In genomic region chrX:50003927-50004326, GRCh38 we compare ENCODE assay signal across 13 cellular contexts.
DNase-seq lines count a peak whose midpoint lies in the region; ATAC-seq and TF ChIP-seq lines count a peak whose summit lies in the region.
"Had no signal": no experiment of that assay in that cellular context is flagged by ENCODE, and none has a peak within 500 bp of the region (broad histone marks: within the 10 kb centered on the region; RNA-seq: fewer than 3 reads in every experiment).

No MANE protein-coding gene starts in this region.

- H2AFZ ChIP-seq in IMR-90 (replicated peaks; ENCODE audit: low read length, poor library complexity) (no peak overlapping the region), neuronal stem cell (ENCODE audit: low read length) (no peak overlapping the region)

- H2BK120ac ChIP-seq in IMR-90 (ENCODE audit: low read depth, low read length) (no peak overlapping the region), neuronal stem cell (ENCODE audit: low read depth, low read length) (no peak overlapping the region)

- WGBS in IMR-90 (ENCODE audit: extremely low coverage in 2 of 2, insufficient read length in 1 of 2), 2 experiments = no CpG with 5 or more reads among the region's 2 CpGs
- 71 to 87% (median 76%) methylated on average over 2 of the region's 2 CpGs for WGBS in adrenal gland, 4 donors
- WGBS in neuronal stem cell (ENCODE audit: extremely low coverage in 2 of 2, insufficient read length in 2 of 2, insufficient replicate concordance in 1 of 2), 2 donors = no CpG with 5 or more reads among the region's 2 CpGs

- ATAC-seq in IMR-90 (ENCODE audit: low read depth) (no peak), T-helper 17 cell (no peak)
- ATAC-seq: CD8-positive, alpha-beta T cell had no signal

- in situ Hi-C loops in IMR-90 (cut with MboI; ENCODE audit: low sequenced_read_pairs) = no loop called here

- H3K27ac Mint-ChIP-seq in Caco-2 (ENCODE audit: unreplicated experiment) = peak overlapping the region; percentile 10
- no peak overlapping the region for H3K27ac Mint-ChIP-seq in T-helper 17 cell
- H3K27ac Mint-ChIP-seq: B cell; CD8-positive, alpha-beta T cell; H9 had no signal

- no peak overlapping the region for H4K8ac ChIP-seq in IMR-90 (ENCODE audit: low read depth in 2 of 2, low read length in 2 of 2)
- no peak overlapping the region for H4K8ac ChIP-seq in neuronal stem cell (ENCODE audit: low read depth, low read length)

- no peak overlapping the region for H3K27ac ChIP-seq in IMR-90 (ENCODE audit: insufficient read depth, low read length)
- no peak overlapping the region for H3K27ac ChIP-seq in adrenal gland
- H3K27ac ChIP-seq in neuronal stem cell (replicated peaks; ENCODE audit: low read length) = no peak overlapping the region
- H3K27ac ChIP-seq: BLaER1 treated with 17β-estradiol and CSF1 and Interleukin-3, amounts not matched to agents 10 nM and 100 nM had no signal

- TF ChIP-seq RAD21 in IMR-90 (IDR thresholded peaks at IDR 0.05; ENCODE audit: low read length) = no peak

- no peak overlapping the region for H2AK5ac ChIP-seq in IMR-90 (ENCODE audit: low read depth, low read length)
- H2AK5ac ChIP-seq in neuronal stem cell (ENCODE audit: low read depth, low read length) = no peak overlapping the region

- no peak overlapping the region for H3K56ac ChIP-seq in IMR-90 (ENCODE audit: extremely low read depth, insufficient read depth, low read length)

- no peaks in the 10 kb centered on the region for H4K20me1 ChIP-seq in IMR-90 (ENCODE audit: insufficient read depth, low read length)

- H3K36me3 ChIP-seq in Caco-2 (ENCODE audit: control insufficient read depth, insufficient read depth, low read length) (no peaks in the 10 kb centered on the region), IMR-90 (ENCODE audit: control insufficient read depth, insufficient read depth, low read length) (no peaks in the 10 kb centered on the region), adrenal gland (replicated peaks in 1 of 2) (no peaks in the 10 kb centered on the region), neuronal stem cell (replicated peaks in 1 of 2; ENCODE audit: control insufficient read depth in 2 of 2, insufficient read depth in 2 of 2, low read length in 2 of 2) (no peaks in the 10 kb centered on the region)
- H3K36me3 ChIP-seq: BLaER1 treated with 17β-estradiol and CSF1 and Interleukin-3, amounts not matched to agents 10 nM and 100 nM had no signal

- H3K4me3 Mint-ChIP-seq in Caco-2 (ENCODE audit: unreplicated experiment) (no peak overlapping the region), T-helper 17 cell (no peak overlapping the region)
- H3K4me3 Mint-ChIP-seq: B cell; CD8-positive, alpha-beta T cell; H9 had no signal

- H2BK12ac ChIP-seq in neuronal stem cell (ENCODE audit: low read length) = no peak overlapping the region

- CTCF ChIA-PET in Caco-2 (lab: Charles Lee) = no interaction called here
- CTCF ChIA-PET in IMR-90 (lab: Yijun Ruan, JAX) = no interaction called here

- H4K91ac ChIP-seq in IMR-90 (ENCODE audit: insufficient read depth, low read depth, low read length) (no peak overlapping the region), neuronal stem cell (ENCODE audit: low read depth, low read length, poor library complexity) (no peak overlapping the region)

- H3K9me3 ChIP-seq in Caco-2 (no peaks in the 10 kb centered on the region), IMR-90 (ENCODE audit: control insufficient read depth, insufficient read depth, low read length) (no peaks in the 10 kb centered on the region), adrenal gland (replicated peaks in 1 of 3) (no peaks in the 10 kb centered on the region), neuronal stem cell (replicated peaks in 1 of 2; ENCODE audit: control insufficient read depth in 2 of 2, insufficient read depth in 1 of 2, low read depth in 1 of 2, low read length in 2 of 2) (no peaks in the 10 kb centered on the region), T-helper 17 cell (ENCODE audit: control insufficient read depth, low read length, poor library complexity, severe bottlenecking) (no peaks in the 10 kb centered on the region)
- H3K9me3 ChIP-seq: BLaER1 treated with 17β-estradiol and CSF1 and Interleukin-3, amounts not matched to agents 10 nM and 100 nM had no signal

- no peak overlapping the region for H3K4ac ChIP-seq in IMR-90 (ENCODE audit: low read depth, low read length)
- H3K4ac ChIP-seq in neuronal stem cell (ENCODE audit: low read length) = no peak overlapping the region

- H3K23ac ChIP-seq in IMR-90 (ENCODE audit: low read depth, low read length) (no peak overlapping the region), neuronal stem cell (ENCODE audit: low read depth, low read length, poor library complexity) (no peak overlapping the region)

- no peak overlapping the region for H2AK9ac ChIP-seq in IMR-90 (replicated peaks; ENCODE audit: low read depth, low read length, poor library complexity)

- intact Hi-C loops in Caco-2 (cut with micrococcal nuclease; ENCODE audit: unreplicated experiment) = no loop called here
- intact Hi-C loops in IMR-90 (cut with micrococcal nuclease) = no loop called here
- intact Hi-C loops in adrenal gland (cut with DNase I) = no loop called here

- BruUV-seq in Caco-2 (replicated peaks; lab: Mats Ljungman, UMichigan) (no TSS peak), IMR-90 (replicated peaks; lab: Mats Ljungman, UMichigan) (no TSS peak)

- H3K27me3 ChIP-seq in Caco-2 (replicated peaks; ENCODE audit: control insufficient read depth, insufficient read depth, low read length) (no peaks in the 10 kb centered on the region), IMR-90 (ENCODE audit: control insufficient read depth, insufficient read depth, low read length) (no peaks in the 10 kb centered on the region; the same call in none of the 2 replicates), adrenal gland (peaks cover 9% of the 10 kb centered on the region), neuronal stem cell (ENCODE audit: control insufficient read depth in 3 of 3, insufficient read depth in 3 of 3, low read depth in 1 of 3, low read length in 3 of 3) (no peaks in the 10 kb centered on the region)

- DNase-seq in Caco-2 (no peak), IMR-90 (peak; percentile 18), amniotic epithelial cell (ENCODE audit: low read depth) (peak; percentile 51), iris pigment epithelial cell (ENCODE audit: low read depth) (peak; percentile 15), adrenal gland (no peak), neuronal stem cell (ENCODE audit: low spot score) (no peak), T-helper 17 cell (no peak)
- DNase-seq: CD8-positive, alpha-beta T cell; DMS79 treated with DMSO at 0.1 percent for 48 hours; GF-D8; H9 had no signal

- no peaks in the 10 kb centered on the region for H3K79me1 ChIP-seq in IMR-90 (ENCODE audit: low read depth in 1 of 2, low read length in 2 of 2)
- no peaks in the 10 kb centered on the region for H3K79me1 ChIP-seq in neuronal stem cell (ENCODE audit: low read depth, low read length)

- 0 out of 2 replicates have a peak, but pooled peaks cover 3% of the 10 kb centered on the region for H3K9me1 ChIP-seq in IMR-90 (ENCODE audit: insufficient read depth, low read length)

- H3K4me2 ChIP-seq in IMR-90 (ENCODE audit: low read depth, low read length) = no peak overlapping the region
- H3K4me2 ChIP-seq in neuronal stem cell (ENCODE audit: insufficient read depth, low read length, poor library complexity, severe bottlenecking) = no peak overlapping the region

- H3K4me3 ChIP-seq in Caco-2 (ENCODE audit: low read depth, low read length) (no peak overlapping the region), IMR-90 (ENCODE audit: insufficient read depth, low read depth, low read length) (no peak overlapping the region), adrenal gland (no peak overlapping the region), neuronal stem cell (ENCODE audit: low read length in 2 of 2) (no peak overlapping the region)
- H3K4me3 ChIP-seq: BLaER1 treated with 17β-estradiol and CSF1 and Interleukin-3, amounts not matched to agents 10 nM and 100 nM had no signal

- TF ChIP-seq CTCF in Caco-2 (IDR thresholded peaks at IDR 0.05; ENCODE audit: insufficient read depth in 1 of 2, low read depth in 1 of 2, low read length in 1 of 2, severe bottlenecking in 1 of 2, unreplicated experiment in 1 of 2) = no peak
- TF ChIP-seq CTCF in IMR-90 (conservative IDR thresholded peaks at IDR 0.05; ENCODE audit: low read depth, low read length) = no peak
- no peak for TF ChIP-seq CTCF in adrenal gland (IDR thresholded peaks at IDR 0.05)

- H3K4me1 Mint-ChIP-seq in Caco-2 (ENCODE audit: low read depth, unreplicated experiment) (peaks cover 44% of the 10 kb centered on the region), T-helper 17 cell (no peaks in the 10 kb centered on the region)

- H2BK15ac ChIP-seq in IMR-90 (ENCODE audit: low read depth, low read length) (no peak overlapping the region), neuronal stem cell (ENCODE audit: low read length) (no peak overlapping the region)

- H3K36me3 Mint-ChIP-seq in Caco-2 (ENCODE audit: insufficient read depth, unreplicated experiment) = peaks cover 26% of the 10 kb centered on the region
- H3K36me3 Mint-ChIP-seq in T-helper 17 cell (ENCODE audit: low read depth) = no peaks in the 10 kb centered on the region
- H3K36me3 Mint-ChIP-seq: CD8-positive, alpha-beta T cell had no signal

- dilution Hi-C loops in IMR-90 (cut with HindIII; ENCODE audit: low sequenced_read_pairs, unreplicated experiment) = no loop called here

- H3K18ac ChIP-seq in IMR-90 (ENCODE audit: low read depth, low read length) (no peak overlapping the region), neuronal stem cell (ENCODE audit: low read length) (no peak overlapping the region)

- H3K4me1 ChIP-seq in Caco-2 = 0 out of 2 replicates have a peak, but pooled peaks cover 6% of the 10 kb centered on the region
- no peaks in the 10 kb centered on the region for H3K4me1 ChIP-seq in IMR-90 (ENCODE audit: control insufficient read depth, insufficient read depth, low read length)
- no peaks in the 10 kb centered on the region for H3K4me1 ChIP-seq in adrenal gland (replicated peaks in 1 of 2)
- peaks cover 0 to 2% of the 10 kb centered on the region in 2 donors for H3K4me1 ChIP-seq in neuronal stem cell (ENCODE audit: control insufficient read depth in 2 of 2, insufficient read depth in 1 of 2, low read depth in 1 of 2, low read length in 2 of 2)

- H2BK5ac ChIP-seq in IMR-90 (ENCODE audit: low read depth, low read length, poor library complexity, severe bottlenecking) = no peak overlapping the region
- no peak overlapping the region for H2BK5ac ChIP-seq in neuronal stem cell (ENCODE audit: low read length)

- no peak overlapping the region for H2BK20ac ChIP-seq in IMR-90 (ENCODE audit: low read depth, low read length)

- no peak overlapping the region for H4K5ac ChIP-seq in IMR-90 (ENCODE audit: low read depth, low read length)

- H3K27me3 Mint-ChIP-seq in Caco-2 (ENCODE audit: insufficient read depth, unreplicated experiment) (no peaks in the 10 kb centered on the region), T-helper 17 cell (no peaks in the 10 kb centered on the region)
- H3K27me3 Mint-ChIP-seq: B cell had no signal

- TF ChIP-seq POLR2A in IMR-90 (IDR thresholded peaks at IDR 0.05; ENCODE audit: low read depth, low read length) (no peak), adrenal gland (IDR thresholded peaks at IDR 0.05) (no peak)

- H3K9ac ChIP-seq in IMR-90 (ENCODE audit: low read depth, low read length) (no peak overlapping the region), neuronal stem cell (ENCODE audit: low read depth, low read length, poor library complexity) (no peak overlapping the region)
- H3K9ac ChIP-seq: BLaER1 treated with 17β-estradiol and CSF1 and Interleukin-3, amounts not matched to agents 10 nM and 100 nM had no signal

- POLR2A ChIA-PET in Caco-2 (lab: Charles Lee) (no interaction called here), IMR-90 (lab: Charles Lee; ENCODE audit: unreplicated experiment) (interaction anchor here (0.6 kb wide), 1 partner anchor 122 kb away, joined by 3 read pairs; no protein-coding TSS in a partner anchor)

- H3K9me3 Mint-ChIP-seq in Caco-2 (ENCODE audit: unreplicated experiment) = no peaks in the 10 kb centered on the region
- H3K9me3 Mint-ChIP-seq: CD8-positive, alpha-beta T cell had no signal

- no peak overlapping the region for H3K14ac ChIP-seq in IMR-90 (replicated peaks; ENCODE audit: low read depth, low read length)
- H3K14ac ChIP-seq in neuronal stem cell (ENCODE audit: low read length) = no peak overlapping the region

Comparison
In these comparisons a context has a peak if more than half of its experiments do, and no peak if none do; other contexts are left out.
1. DNase-seq: peak in IMR-90 (single experiment), amniotic epithelial cell (single experiment) and iris pigment epithelial cell (single experiment); none in Caco-2 (0 of 2), adrenal gland (0 of 7), neuronal stem cell (single experiment) and T-helper 17 cell (0 of 3).